In the genomic region with DNA sequence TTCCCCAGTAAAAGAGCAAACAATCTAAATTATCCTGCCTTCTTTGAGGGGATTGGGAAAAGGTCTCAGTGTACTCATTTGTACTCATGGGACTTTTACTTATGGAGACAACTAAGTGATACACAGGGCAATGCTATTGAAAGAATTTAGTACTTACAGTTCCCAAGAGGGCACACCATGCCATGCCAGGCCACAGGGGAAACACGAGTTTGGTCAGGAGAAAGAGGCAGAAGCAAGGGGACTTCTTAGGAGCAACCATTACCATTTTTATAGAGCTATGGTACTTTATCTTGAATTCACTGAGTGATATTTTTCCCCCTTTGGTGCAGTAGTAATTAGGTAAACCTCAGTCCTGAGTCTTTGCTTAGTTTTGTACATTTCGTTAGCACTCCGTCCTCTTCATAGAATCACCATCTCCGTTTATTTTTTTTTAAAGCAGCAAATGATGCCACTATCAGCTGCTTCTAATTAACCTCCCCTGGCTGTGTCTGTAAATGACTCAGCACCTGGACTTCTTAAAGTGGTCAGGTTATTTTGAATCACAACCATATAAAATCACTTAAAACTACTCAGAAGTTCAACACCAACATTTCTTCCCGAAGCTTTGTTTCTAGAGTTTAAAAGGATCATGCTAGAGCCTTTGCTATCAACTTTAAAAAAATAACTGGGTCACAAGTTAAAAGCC, we compare ENCODE assay signal across 1 cellular context.
TF ChIP-seq lines count a peak whose summit lies in the region.

No MANE protein-coding gene starts in this region.

TF ChIP-seq in GM23338, 12 proteins besides CTCF, POLR2A, EP300 and RAD21:
- no peak for TF ChIP-seq ZNF114 (CRISPR knock-in tag; IDR thresholded peaks at IDR 0.05)
- no peak for TF ChIP-seq EZH2phosphoT487 (IDR thresholded peaks at IDR 0.05; ENCODE audit: unreplicated experiment)
- TF ChIP-seq, protein P1, sequence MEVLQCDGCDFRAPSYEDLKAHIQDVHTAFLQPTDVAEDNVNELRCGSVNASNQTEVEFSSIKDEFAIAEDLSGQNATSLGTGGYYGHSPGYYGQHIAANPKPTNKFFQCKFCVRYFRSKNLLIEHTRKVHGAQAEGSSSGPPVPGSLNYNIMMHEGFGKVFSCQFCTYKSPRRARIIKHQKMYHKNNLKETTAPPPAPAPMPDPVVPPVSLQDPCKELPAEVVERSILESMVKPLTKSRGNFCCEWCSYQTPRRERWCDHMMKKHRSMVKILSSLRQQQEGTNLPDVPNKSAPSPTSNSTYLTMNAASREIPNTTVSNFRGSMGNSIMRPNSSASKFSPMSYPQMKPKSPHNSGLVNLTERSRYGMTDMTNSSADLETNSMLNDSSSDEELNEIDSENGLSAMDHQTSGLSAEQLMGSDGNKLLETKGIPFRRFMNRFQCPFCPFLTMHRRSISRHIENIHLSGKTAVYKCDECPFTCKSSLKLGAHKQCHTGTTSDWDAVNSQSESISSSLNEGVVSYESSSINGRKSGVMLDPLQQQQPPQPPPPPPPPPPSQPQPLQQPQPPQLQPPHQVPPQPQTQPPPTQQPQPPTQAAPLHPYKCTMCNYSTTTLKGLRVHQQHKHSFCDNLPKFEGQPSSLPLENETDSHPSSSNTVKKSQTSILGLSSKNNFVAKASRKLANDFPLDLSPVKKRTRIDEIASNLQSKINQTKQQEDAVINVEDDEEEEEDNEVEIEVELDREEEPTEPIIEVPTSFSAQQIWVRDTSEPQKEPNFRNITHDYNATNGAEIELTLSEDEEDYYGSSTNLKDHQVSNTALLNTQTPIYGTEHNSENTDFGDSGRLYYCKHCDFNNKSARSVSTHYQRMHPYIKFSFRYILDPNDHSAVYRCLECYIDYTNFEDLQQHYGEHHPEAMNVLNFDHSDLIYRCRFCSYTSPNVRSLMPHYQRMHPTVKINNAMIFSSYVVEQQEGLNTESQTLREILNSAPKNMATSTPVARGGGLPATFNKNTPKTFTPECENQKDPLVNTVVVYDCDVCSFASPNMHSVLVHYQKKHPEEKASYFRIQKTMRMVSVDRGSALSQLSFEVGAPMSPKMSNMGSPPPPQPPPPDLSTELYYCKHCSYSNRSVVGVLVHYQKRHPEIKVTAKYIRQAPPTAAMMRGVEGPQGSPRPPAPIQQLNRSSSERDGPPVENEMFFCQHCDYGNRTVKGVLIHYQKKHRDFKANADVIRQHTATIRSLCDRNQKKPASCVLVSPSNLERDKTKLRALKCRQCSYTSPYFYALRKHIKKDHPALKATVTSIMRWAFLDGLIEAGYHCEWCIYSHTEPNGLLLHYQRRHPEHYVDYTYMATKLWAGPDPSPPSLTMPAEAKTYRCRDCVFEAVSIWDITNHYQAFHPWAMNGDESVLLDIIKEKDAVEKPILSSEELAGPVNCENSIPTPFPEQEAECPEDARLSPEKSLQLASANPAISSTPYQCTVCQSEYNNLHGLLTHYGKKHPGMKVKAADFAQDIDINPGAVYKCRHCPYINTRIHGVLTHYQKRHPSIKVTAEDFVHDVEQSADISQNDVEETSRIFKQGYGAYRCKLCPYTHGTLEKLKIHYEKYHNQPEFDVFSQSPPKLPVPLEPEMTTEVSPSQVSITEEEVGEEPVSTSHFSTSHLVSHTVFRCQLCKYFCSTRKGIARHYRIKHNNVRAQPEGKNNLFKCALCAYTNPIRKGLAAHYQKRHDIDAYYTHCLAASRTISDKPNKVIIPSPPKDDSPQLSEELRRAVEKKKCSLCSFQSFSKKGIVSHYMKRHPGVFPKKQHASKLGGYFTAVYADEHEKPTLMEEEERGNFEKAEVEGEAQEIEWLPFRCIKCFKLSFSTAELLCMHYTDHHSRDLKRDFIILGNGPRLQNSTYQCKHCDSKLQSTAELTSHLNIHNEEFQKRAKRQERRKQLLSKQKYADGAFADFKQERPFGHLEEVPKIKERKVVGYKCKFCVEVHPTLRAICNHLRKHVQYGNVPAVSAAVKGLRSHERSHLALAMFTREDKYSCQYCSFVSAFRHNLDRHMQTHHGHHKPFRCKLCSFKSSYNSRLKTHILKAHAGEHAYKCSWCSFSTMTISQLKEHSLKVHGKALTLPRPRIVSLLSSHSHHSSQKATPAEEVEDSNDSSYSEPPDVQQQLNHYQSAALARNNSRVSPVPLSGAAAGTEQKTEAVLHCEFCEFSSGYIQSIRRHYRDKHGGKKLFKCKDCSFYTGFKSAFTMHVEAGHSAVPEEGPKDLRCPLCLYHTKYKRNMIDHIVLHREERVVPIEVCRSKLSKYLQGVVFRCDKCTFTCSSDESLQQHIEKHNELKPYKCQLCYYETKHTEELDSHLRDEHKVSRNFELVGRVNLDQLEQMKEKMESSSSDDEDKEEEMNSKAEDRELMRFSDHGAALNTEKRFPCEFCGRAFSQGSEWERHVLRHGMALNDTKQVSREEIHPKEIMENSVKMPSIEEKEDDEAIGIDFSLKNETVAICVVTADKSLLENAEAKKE (CRISPR knock-in tag; IDR thresholded peaks at IDR 0.05): no peak
- TF ChIP-seq STAT1 (IDR thresholded peaks at IDR 0.05; ENCODE audit: unreplicated experiment): no peak
- no peak for TF ChIP-seq POLR2AphosphoS5 (IDR thresholded peaks at IDR 0.05; ENCODE audit: low read depth)
- TF ChIP-seq EZH2 (IDR thresholded peaks at IDR 0.05; ENCODE audit: low read depth, unreplicated experiment): no peak
- TF ChIP-seq, protein P2, sequence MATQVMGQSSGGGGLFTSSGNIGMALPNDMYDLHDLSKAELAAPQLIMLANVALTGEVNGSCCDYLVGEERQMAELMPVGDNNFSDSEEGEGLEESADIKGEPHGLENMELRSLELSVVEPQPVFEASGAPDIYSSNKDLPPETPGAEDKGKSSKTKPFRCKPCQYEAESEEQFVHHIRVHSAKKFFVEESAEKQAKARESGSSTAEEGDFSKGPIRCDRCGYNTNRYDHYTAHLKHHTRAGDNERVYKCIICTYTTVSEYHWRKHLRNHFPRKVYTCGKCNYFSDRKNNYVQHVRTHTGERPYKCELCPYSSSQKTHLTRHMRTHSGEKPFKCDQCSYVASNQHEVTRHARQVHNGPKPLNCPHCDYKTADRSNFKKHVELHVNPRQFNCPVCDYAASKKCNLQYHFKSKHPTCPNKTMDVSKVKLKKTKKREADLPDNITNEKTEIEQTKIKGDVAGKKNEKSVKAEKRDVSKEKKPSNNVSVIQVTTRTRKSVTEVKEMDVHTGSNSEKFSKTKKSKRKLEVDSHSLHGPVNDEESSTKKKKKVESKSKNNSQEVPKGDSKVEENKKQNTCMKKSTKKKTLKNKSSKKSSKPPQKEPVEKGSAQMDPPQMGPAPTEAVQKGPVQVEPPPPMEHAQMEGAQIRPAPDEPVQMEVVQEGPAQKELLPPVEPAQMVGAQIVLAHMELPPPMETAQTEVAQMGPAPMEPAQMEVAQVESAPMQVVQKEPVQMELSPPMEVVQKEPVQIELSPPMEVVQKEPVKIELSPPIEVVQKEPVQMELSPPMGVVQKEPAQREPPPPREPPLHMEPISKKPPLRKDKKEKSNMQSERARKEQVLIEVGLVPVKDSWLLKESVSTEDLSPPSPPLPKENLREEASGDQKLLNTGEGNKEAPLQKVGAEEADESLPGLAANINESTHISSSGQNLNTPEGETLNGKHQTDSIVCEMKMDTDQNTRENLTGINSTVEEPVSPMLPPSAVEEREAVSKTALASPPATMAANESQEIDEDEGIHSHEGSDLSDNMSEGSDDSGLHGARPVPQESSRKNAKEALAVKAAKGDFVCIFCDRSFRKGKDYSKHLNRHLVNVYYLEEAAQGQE (IDR thresholded peaks at IDR 0.05; ENCODE audit: unreplicated experiment): no peak
- no peak for TF ChIP-seq JUNB (IDR thresholded peaks at IDR 0.05; ENCODE audit: unreplicated experiment)
- no peak for TF ChIP-seq ZNF331 (CRISPR knock-in tag; IDR thresholded peaks at IDR 0.05; ENCODE audit: low read depth)
- TF ChIP-seq, protein P3, sequence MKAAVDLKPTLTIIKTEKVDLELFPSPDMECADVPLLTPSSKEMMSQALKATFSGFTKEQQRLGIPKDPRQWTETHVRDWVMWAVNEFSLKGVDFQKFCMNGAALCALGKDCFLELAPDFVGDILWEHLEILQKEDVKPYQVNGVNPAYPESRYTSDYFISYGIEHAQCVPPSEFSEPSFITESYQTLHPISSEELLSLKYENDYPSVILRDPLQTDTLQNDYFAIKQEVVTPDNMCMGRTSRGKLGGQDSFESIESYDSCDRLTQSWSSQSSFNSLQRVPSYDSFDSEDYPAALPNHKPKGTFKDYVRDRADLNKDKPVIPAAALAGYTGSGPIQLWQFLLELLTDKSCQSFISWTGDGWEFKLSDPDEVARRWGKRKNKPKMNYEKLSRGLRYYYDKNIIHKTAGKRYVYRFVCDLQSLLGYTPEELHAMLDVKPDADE (IDR thresholded peaks at IDR 0.05): no peak
- TF ChIP-seq CREB1 (CRISPR knock-in tag; IDR thresholded peaks at IDR 0.05; ENCODE audit: low read depth): no peak
- no peak for TF ChIP-seq NANOG (IDR thresholded peaks at IDR 0.05; ENCODE audit: borderline replicate concordance)
